ENCODE assay signal across 29 cellular contexts in genomic region chr5:154053468-154053867, GRCh38.
"Had no signal": no experiment of that assay in that cellular context is flagged by ENCODE, and none has a peak within 500 bp of the region (broad histone marks: within the 10 kb centered on the region; RNA-seq: fewer than 3 reads in every experiment).

No MANE protein-coding gene starts in this region.

- H3K4me1 ChIP-seq: prostate gland, thyroid gland, vagina had no signal

- H3K9me3 ChIP-seq: gastroesophageal sphincter, heart left ventricle, prostate gland, right atrium auricular region, stomach, thyroid gland, vagina had no signal

- H3K4me3 Mint-ChIP-seq: endodermal cell; naive thymus-derived CD4-positive, alpha-beta T cell; nephron; neural progenitor cell had no signal

- H3K36me3 ChIP-seq: neural progenitor cell, prostate gland had no signal

- H3K27ac Mint-ChIP-seq: endodermal cell, nephron, neural progenitor cell had no signal

- H3K27me3 ChIP-seq: gastroesophageal sphincter, heart left ventricle, hepatocyte, neural progenitor cell, right atrium auricular region, stomach, thyroid gland, vagina had no signal

- H3K27ac ChIP-seq: epithelial cell of prostate, gastroesophageal sphincter, heart left ventricle, hepatocyte, neural progenitor cell, prostate gland, right atrium auricular region, stomach, thyroid gland, vagina had no signal

- DNase-seq: effector CD8-positive, alpha-beta T cell; endodermal cell; foreskin fibroblast; heart left ventricle; kidney; mesenchymal stem cell; midbrain; naive thymus-derived CD4-positive, alpha-beta T cell; stimulated activated CD4-positive, alpha-beta T cell treated with anti-CD3 and anti-CD28 coated beads, Interleukin-12 subunit alpha, Interleukin-12 subunit beta, amount 100 ng/mL, for 4 hours; stimulated activated CD4-positive, alpha-beta T cell treated with anti-CD3 and anti-CD28 coated beads, Interleukin-1b, Interleukin-23, amount 100 ng/mL, for 48 hours; stimulated activated CD4-positive, alpha-beta T cell treated with anti-CD3 and anti-CD28 coated beads, Interleukin-4, amount 100 ng/mL, for 1 hour; stimulated activated CD8-positive, alpha-beta memory T cell treated with anti-CD3 and anti-CD28 coated beads, Interleukin-4, amount 100 ng/mL, for 48 hours; stimulated activated naive CD4-positive, alpha-beta T cell treated with Interleukin-2 at 50 U/mL for 16 hours; stomach; thyroid gland; trophoblast cell had no signal

- ATAC-seq: esophagus mucosa; gastroesophageal sphincter; heart left ventricle; left lobe of liver; naive thymus-derived CD4-positive, alpha-beta T cell; sciatic nerve had no signal

- H3K9me3 Mint-ChIP-seq: endodermal cell; naive thymus-derived CD4-positive, alpha-beta T cell; nephron; neural progenitor cell had no signal

- H3K27me3 Mint-ChIP-seq: naive thymus-derived CD4-positive, alpha-beta T cell had no signal

- H3K4me3 ChIP-seq: gastroesophageal sphincter, heart left ventricle, hepatocyte, lung, neural progenitor cell, prostate gland, right atrium auricular region, smooth muscle cell, stomach, thyroid gland, vagina had no signal
